9 cellular contexts compared by ENCODE assay signal in the genomic region with DNA sequence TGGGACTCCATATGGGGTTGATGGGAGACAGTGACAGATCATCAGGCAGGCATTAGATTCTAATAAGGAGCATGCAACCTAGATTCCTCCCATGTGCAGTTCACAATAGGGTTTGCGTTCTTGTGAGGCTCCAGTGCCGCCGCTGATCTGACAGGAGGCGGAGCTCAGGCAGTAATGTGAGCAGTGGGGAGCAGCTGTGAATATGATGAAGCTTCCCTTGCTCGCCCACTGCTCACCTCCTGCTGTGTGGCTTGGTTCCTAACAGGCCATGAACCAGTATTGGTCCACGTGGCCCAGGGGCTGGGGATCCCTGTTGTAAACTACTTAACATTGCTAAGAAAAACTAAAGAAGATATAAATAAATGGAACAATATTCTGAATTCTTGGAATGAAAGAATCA.
DNase-seq lines count a peak whose midpoint lies in the region; ATAC-seq lines count a peak whose summit lies in the region.
"Had no signal": no experiment of that assay in that cellular context is flagged by ENCODE, and none has a peak within 500 bp of the region (broad histone marks: within the 10 kb centered on the region; RNA-seq: fewer than 3 reads in every experiment).

No MANE protein-coding gene starts in this region.

- intact Hi-C loops in head of caudate nucleus (cut with DNase I): no loop called here

- H3K9me3 ChIP-seq in SJCRH30 (replicated peaks): no peaks in the 10 kb centered on the region
- H3K9me3 ChIP-seq: uterus had no signal

- peak; percentile 44 for DNase-seq in COLO668 (lab: John Stamatoyannopoulos, UW; ENCODE audit: unreplicated experiment)
- DNase-seq in NCI-H1417 treated with DMSO at 0.1 percent for 48 hours (lab: John Stamatoyannopoulos, UW): peak; percentile 61
- DNase-seq in SJCRH30: peak; percentile 90 to 94
- peak in 23 of 42 donors; percentile 5 to 64 (median 34) for DNase-seq in head of caudate nucleus
- DNase-seq in NCI-H1048 (lab: John Stamatoyannopoulos, UW): no peak
- DNase-seq: uterus had no signal

- H3K4me1 ChIP-seq in SJCRH30: peaks cover 38% of the 10 kb centered on the region
- H3K4me1 ChIP-seq: uterus had no signal

- ATAC-seq in GM19351 (IDR thresholded peaks at IDR 0.05; ENCODE audit: unreplicated experiment) (no peak), GM18858 (IDR thresholded peaks at IDR 0.05; ENCODE audit: unreplicated experiment) (no peak), GM19328 (IDR thresholded peaks at IDR 0.05; ENCODE audit: unreplicated experiment) (no peak)

- peak overlapping the region; percentile 6; the same call in 1 of the 2 replicates for H3K27ac ChIP-seq in SJCRH30
- H3K27ac ChIP-seq: uterus had no signal

- H3K4me3 ChIP-seq in SJCRH30: no peak overlapping the region
- H3K4me3 ChIP-seq: uterus had no signal

- H3K36me3 ChIP-seq in SJCRH30: no peaks in the 10 kb centered on the region
- H3K36me3 ChIP-seq: uterus had no signal

- H3K27me3 ChIP-seq in SJCRH30: no peaks in the 10 kb centered on the region
- H3K27me3 ChIP-seq: uterus had no signal
